In the genomic region with DNA sequence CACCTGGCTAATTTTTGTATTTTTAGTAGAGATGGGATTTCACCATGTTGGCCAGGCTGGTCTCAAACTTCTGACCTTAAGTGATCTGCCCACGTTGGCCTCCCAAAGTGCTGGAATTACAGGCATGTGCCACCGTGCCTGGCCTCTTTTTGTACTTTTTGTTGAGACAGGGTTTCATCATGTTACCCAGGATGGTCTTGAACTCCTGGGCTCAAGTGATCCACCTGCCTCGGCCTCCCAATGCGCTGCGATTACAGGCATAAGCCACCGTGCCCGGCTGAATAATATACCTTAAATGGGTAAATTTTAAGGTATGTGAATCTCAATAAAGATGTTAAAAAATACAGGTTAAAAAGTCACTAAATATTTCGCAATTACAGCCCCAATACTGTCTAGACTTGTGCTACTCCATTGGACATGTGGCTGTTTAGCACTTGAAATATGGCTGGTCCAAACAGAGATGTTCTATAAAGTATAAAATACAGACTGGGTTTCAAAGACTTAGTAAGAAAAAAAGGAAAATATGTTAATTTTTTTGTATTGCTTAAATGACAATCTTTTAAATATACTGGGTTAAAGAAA, we compare ENCODE assay signal across 2 cellular contexts.
TF ChIP-seq lines count a peak whose summit lies in the region.

No MANE protein-coding gene starts in this region.

TF ChIP-seq in IMR-90, 13 proteins besides CTCF, POLR2A, EP300 and RAD21:
- TF ChIP-seq MAZ (IDR thresholded peaks at IDR 0.05; ENCODE audit: borderline replicate concordance, low read depth, low read length) (no peak), CEBPB (IDR thresholded peaks at IDR 0.05; ENCODE audit: low read depth, low read length) (peak; percentile 77)

TF ChIP-seq in H1, 55 proteins besides CTCF, POLR2A, EP300 and RAD21:
- TF ChIP-seq CEBPB (IDR thresholded peaks at IDR 0.05; ENCODE audit: low read depth, low read length): peak; percentile 4; the same call in 1 of the 2 replicates
- TF ChIP-seq TBP (IDR thresholded peaks at IDR 0.05; ENCODE audit: low read depth, low read length): no peak
